Comparison of ENCODE assay signal across 8 cellular contexts in the genomic region with DNA sequence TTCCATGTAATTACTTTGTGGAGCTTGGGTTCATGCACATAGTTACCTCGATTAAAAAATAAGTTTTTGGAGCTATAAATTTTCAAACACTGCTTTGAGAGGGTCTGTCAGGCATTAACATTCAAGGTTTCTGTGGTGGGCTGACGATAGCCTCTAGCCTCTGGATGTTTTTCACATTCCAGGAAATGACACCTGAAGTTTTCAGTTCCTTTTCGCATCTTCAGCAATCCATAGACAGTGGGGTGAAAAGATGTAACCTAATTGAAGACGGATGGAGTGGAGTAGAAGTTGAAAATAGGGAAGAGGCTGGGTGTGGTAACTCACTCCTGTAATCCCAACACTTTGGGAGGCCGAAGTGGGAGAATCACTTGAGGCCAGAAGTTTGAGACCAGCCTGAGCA.
"Had no signal": no experiment of that assay in that cellular context is flagged by ENCODE, and none has a peak within 500 bp of the region (broad histone marks: within the 10 kb centered on the region; RNA-seq: fewer than 3 reads in every experiment).

No MANE protein-coding gene starts in this region.

- ATAC-seq: HepG2, K562 had no signal

- H3K9me3 Mint-ChIP-seq: IgD-negative memory B cell had no signal

- H3K4me3 ChIP-seq: K562 had no signal

- FAIRE-seq: HepG2, HTR-8/SVneo, K562 had no signal

- H3K27ac Mint-ChIP-seq: IgD-negative memory B cell had no signal

- H3K4me3 Mint-ChIP-seq: IgD-negative memory B cell had no signal

- H3K36me3 Mint-ChIP-seq: IgD-negative memory B cell had no signal

- H3K27ac ChIP-seq: HL-60 had no signal

- DNase-seq: IMR-90, KBM-7, KG1 had no signal
